9 cellular contexts compared by ENCODE assay signal in genomic region chr5:112146323-112146848, GRCh38.
A peak's percentile ranks its signal among the peaks of the same experiment; 100 is the strongest.
DNase-seq lines count a peak whose midpoint lies in the region; ATAC-seq and TF ChIP-seq lines count a peak whose summit lies in the region.
"Had no signal": no experiment of that assay in that cellular context is flagged by ENCODE, and none has a peak within 500 bp of the region (broad histone marks: within the 10 kb centered on the region; RNA-seq: fewer than 3 reads in every experiment).

No MANE protein-coding gene starts in this region.

- H3K36me3 Mint-ChIP-seq in immature natural killer cell: no peaks in the 10 kb centered on the region

- H3K4me2 ChIP-seq in BLaER1 treated with 17β-estradiol and CSF1 and Interleukin-3, amounts not matched to agents 10 nM and 100 nM: peak overlapping the region; percentile 34 to 70 (median 60)

- no peaks in the 10 kb centered on the region for H3K9me3 Mint-ChIP-seq in immature natural killer cell
- H3K9me3 Mint-ChIP-seq: stimulated activated naive CD8-positive, alpha-beta T cell treated with anti-CD3 and anti-CD28 coated beads, Interleukin-15, Interleukin-2, amounts not matched to agents 100 ng/mL and 50 ng/mL, for 24 hours had no signal

- ATAC-seq in GM21390 (IDR thresholded peaks at IDR 0.05; ENCODE audit: unreplicated experiment) (peak; percentile 68), HG03469 (IDR thresholded peaks at IDR 0.05; ENCODE audit: unreplicated experiment) (peak; percentile 42)

- no peaks in the 10 kb centered on the region for H4K20me1 ChIP-seq in BLaER1 treated with 17β-estradiol and CSF1 and Interleukin-3, amounts not matched to agents 10 nM and 100 nM

- peaks cover 2 to 9% (median 8%) of the 10 kb centered on the region in 3 donors for H3K27me3 Mint-ChIP-seq in immature natural killer cell (ENCODE audit: low read depth in 3 of 3)

- TF ChIP-seq CTCF in fibroblast of villous mesenchyme (IDR thresholded peaks at IDR 0.05; ENCODE audit: insufficient read depth, low read depth, low read length): no peak

- no peak overlapping the region for H3K27ac Mint-ChIP-seq in immature natural killer cell
- H3K27ac Mint-ChIP-seq: stimulated activated naive CD8-positive, alpha-beta T cell treated with anti-CD3 and anti-CD28 coated beads, Interleukin-15, Interleukin-2, amounts not matched to agents 100 ng/mL and 50 ng/mL, for 24 hours had no signal

- H3K27ac ChIP-seq in BLaER1 treated with 17β-estradiol and CSF1 and Interleukin-3, amounts not matched to agents 10 nM and 100 nM: peak overlapping the region in 9 of 11 experiments; percentile 32 to 81 (median 64); a peak in 16 of 22 replicates

- DNase-seq in fibroblast of villous mesenchyme (ENCODE audit: low read depth) (peak; percentile 86), hypothalamus (lab: John Stamatoyannopoulos, UW) (no peak), NCI-H774 (lab: John Stamatoyannopoulos, UW) (no peak), immature natural killer cell (no peak), NCI-H1930 (lab: John Stamatoyannopoulos, UW) (no peak)

- no peak overlapping the region for H3K4me3 ChIP-seq in BLaER1 treated with 17β-estradiol and CSF1 and Interleukin-3, amounts not matched to agents 10 nM and 100 nM
- no peak overlapping the region for H3K4me3 ChIP-seq in fibroblast of villous mesenchyme (ENCODE audit: low read depth, low read length)

- no peaks in the 10 kb centered on the region for H3K27me3 ChIP-seq in BLaER1 treated with 17β-estradiol and CSF1 and Interleukin-3, amounts not matched to agents 10 nM and 100 nM

- H3K4me3 Mint-ChIP-seq in immature natural killer cell: no peak overlapping the region
- H3K4me3 Mint-ChIP-seq: stimulated activated naive CD8-positive, alpha-beta T cell treated with anti-CD3 and anti-CD28 coated beads, Interleukin-15, Interleukin-2, amounts not matched to agents 100 ng/mL and 50 ng/mL, for 24 hours had no signal

- no peaks in the 10 kb centered on the region for H3K36me3 ChIP-seq in BLaER1 treated with 17β-estradiol and CSF1 and Interleukin-3, amounts not matched to agents 10 nM and 100 nM

- H3K9ac ChIP-seq in BLaER1 treated with 17β-estradiol and CSF1 and Interleukin-3, amounts not matched to agents 10 nM and 100 nM: peak overlapping the region in 7 of 11 experiments; percentile 4 to 71 (median 47); a peak in 11 of 22 replicates

- no peaks in the 10 kb centered on the region for H3K4me1 Mint-ChIP-seq in immature natural killer cell

- peaks cover 13 to 24% (median 21%) of the 10 kb centered on the region in 10 experiments for H3K4me1 ChIP-seq in BLaER1 treated with 17β-estradiol and CSF1 and Interleukin-3, amounts not matched to agents 10 nM and 100 nM

- H3K9me3 ChIP-seq in BLaER1 treated with 17β-estradiol and CSF1 and Interleukin-3, amounts not matched to agents 10 nM and 100 nM (replicated peaks in 1 of 11): peaks cover 0 to 4% (median 0%) of the 10 kb centered on the region in 11 experiments; a peak in 2 of 22 replicates
